ENCODE assay signal across 8 cellular contexts in genomic region chr6:109008951-109009760, GRCh38.
DNase-seq lines count a peak whose midpoint lies in the region; ATAC-seq lines count a peak whose summit lies in the region.

No MANE protein-coding gene starts in this region.

- peak; percentile 94 for ATAC-seq in GM18909 (IDR thresholded peaks at IDR 0.05; ENCODE audit: poor library complexity, unreplicated experiment)
- peak; percentile 91 for ATAC-seq in HG03342 (IDR thresholded peaks at IDR 0.05; ENCODE audit: unreplicated experiment)
- peak; percentile 92 for ATAC-seq in left colon

- H3K27ac ChIP-seq in cingulate gyrus (ENCODE audit: low read depth, low read length), result peak overlapping the region; percentile 93

- DNase-seq in AG08395 (ENCODE audit: low spot score) (peak; percentile 90), NCI-H510A (lab: John Stamatoyannopoulos, UW) (peak; percentile 61), left colon (peak; percentile 92 to 98)
- DNase-seq in activated CD4-positive, alpha-beta T cell treated with anti-CD3 and anti-CD28 coated beads for 48 hours, result peak; percentile 94
- DNase-seq in stimulated activated CD4-positive, alpha-beta T cell treated with anti-CD3 and anti-CD28 coated beads, Interleukin-1b, Interleukin-23, amount 100 ng/mL, for 24 hours (ENCODE audit: low read depth in 4 of 4, low spot score in 1 of 4), result peak; percentile 82 to 89 (median 85)

- intact Hi-C loops in left colon (cut with DNase I, micrococcal nuclease), result loop anchor here in 1 of 2 donors (10.0 kb wide), 1 partner anchor 64 kb away; no protein-coding TSS in a partner anchor

Comparison
In these comparisons a context has a peak if more than half of its experiments do, and no peak if none do; other contexts are left out.
1. Peak in every context shown above with its lines: DNase-seq, ATAC-seq and H3K27ac ChIP-seq.